16 cellular contexts compared by ENCODE assay signal in genomic region chr4:41853973-41854372, GRCh38.
DNase-seq lines count a peak whose midpoint lies in the region; TF ChIP-seq lines count a peak whose summit lies in the region.
"Had no signal": no experiment of that assay in that cellular context is flagged by ENCODE, and none has a peak within 500 bp of the region (broad histone marks: within the 10 kb centered on the region; RNA-seq: fewer than 3 reads in every experiment).

No MANE protein-coding gene starts in this region.

- H3K79me1 ChIP-seq in trophoblast cell (ENCODE audit: low read length), result no peaks in the 10 kb centered on the region

- WGBS in trophoblast cell (ENCODE audit: extremely low coverage, insufficient coverage, insufficient read length), result no CpG with 5 or more reads among the region's 2 CpGs

- H2BK120ac ChIP-seq in trophoblast cell (ENCODE audit: insufficient read depth, low read length, poor library complexity), result no peak overlapping the region

- H3K9me3 ChIP-seq in trophoblast cell (ENCODE audit: insufficient read depth, low read depth, low read length), result no peaks in the 10 kb centered on the region
- H3K9me3 ChIP-seq: stomach, vagina had no signal

- no peak overlapping the region for H3K14ac ChIP-seq in trophoblast cell (ENCODE audit: low read length)

- TF ChIP-seq CTCF in 22Rv1 (IDR thresholded peaks at IDR 0.05) (peak; percentile 29), GM12872 (IDR thresholded peaks at IDR 0.05; ENCODE audit: insufficient read depth, low read depth, low read length) (0 out of 3 replicates have a peak, but pooled peaks have one; percentile 7), fibroblast of pulmonary artery (IDR thresholded peaks at IDR 0.05; ENCODE audit: low read length, missing control alignments) (peak; percentile 13)

- H3K4me1 ChIP-seq in trophoblast cell (ENCODE audit: control insufficient read depth in 1 of 2, insufficient read depth in 2 of 2, low read length in 2 of 2), result no peaks in the 10 kb centered on the region
- H3K4me1 ChIP-seq: stomach, vagina had no signal

- H3K4me2 ChIP-seq in trophoblast cell (ENCODE audit: low read length), result no peak overlapping the region

- H3K18ac ChIP-seq in trophoblast cell (ENCODE audit: low read length), result no peak overlapping the region

- no peak overlapping the region for H3K23ac ChIP-seq in trophoblast cell (ENCODE audit: low read length)

- H3K36me3 ChIP-seq in trophoblast cell (ENCODE audit: control insufficient read depth in 1 of 2, insufficient read depth in 2 of 2, low read length in 2 of 2), result no peaks in the 10 kb centered on the region
- H3K36me3 ChIP-seq: stomach, vagina had no signal

- no peaks in the 10 kb centered on the region for H3K79me2 ChIP-seq in trophoblast cell (ENCODE audit: control insufficient read depth, insufficient read depth, low read length, poor library complexity)

- no peak overlapping the region for H2BK5ac ChIP-seq in trophoblast cell (ENCODE audit: low read depth, low read length, poor library complexity)

- no peak overlapping the region for H3K9ac ChIP-seq in trophoblast cell (ENCODE audit: low read length)

- peaks cover 2% of the 10 kb centered on the region for H3K27me3 ChIP-seq in trophoblast cell (ENCODE audit: insufficient read depth, low read length)
- H3K27me3 ChIP-seq: vagina had no signal

- H4K8ac ChIP-seq in trophoblast cell (ENCODE audit: low read depth, low read length), result no peak overlapping the region

- no peak overlapping the region for H4K91ac ChIP-seq in trophoblast cell (ENCODE audit: low read depth, low read length)

- no peak overlapping the region for H4K12ac ChIP-seq in trophoblast cell (ENCODE audit: low read depth, low read length)

- no peak overlapping the region for H2BK12ac ChIP-seq in trophoblast cell (ENCODE audit: low read length)

- no peak overlapping the region for H2AK5ac ChIP-seq in trophoblast cell (ENCODE audit: low read length)

- H2AFZ ChIP-seq in trophoblast cell (ENCODE audit: insufficient read depth, low read length, poor library complexity), result no peak overlapping the region

- peak; percentile 18 for DNase-seq in OCI-M1 (lab: John Stamatoyannopoulos, UW)
- no peak for DNase-seq in fibroblast of pulmonary artery (ENCODE audit: low read depth)
- no peak for DNase-seq in GM19238 (ENCODE audit: insufficient read length, low spot score)
- no peak for DNase-seq in NCI-H2171 (lab: John Stamatoyannopoulos, UW)
- DNase-seq in trophoblast cell, result no peak
- no peak for DNase-seq in activated T-cell treated with anti-CD3 and anti-CD28 coated beads, Interleukin-2, amount 50 U/mL, for 48 hours
- DNase-seq: activated CD4-positive, alpha-beta T cell treated with anti-CD3 and anti-CD28 coated beads for 1 hour; activated naive CD4-positive, alpha-beta T cell; naive thymus-derived CD4-positive, alpha-beta T cell; SHP77; stimulated activated CD4-positive, alpha-beta T cell treated with anti-CD3 and anti-CD28 coated beads, Interleukin-15, amount 100 ng/mL, for 24 hours; stomach had no signal

- no peak overlapping the region for H3K27ac ChIP-seq in 22Rv1
- no peak overlapping the region for H3K27ac ChIP-seq in trophoblast cell (ENCODE audit: low read depth, low read length)
- H3K27ac ChIP-seq: stomach, vagina had no signal

- no peak overlapping the region for H3K4ac ChIP-seq in trophoblast cell (ENCODE audit: low read depth, low read length)

- H3K4me3 ChIP-seq in fibroblast of pulmonary artery (replicated peaks; ENCODE audit: low read depth, low read length), result no peak overlapping the region
- no peak overlapping the region for H3K4me3 ChIP-seq in trophoblast cell (ENCODE audit: low read depth, low read length)
- H3K4me3 ChIP-seq: lung, stomach, vagina had no signal
